In genomic region chr6:34390531-34391013, GRCh38 we compare ENCODE assay signal across 11 cellular contexts. TPM values are rescaled to one million over a fixed set of nuclear protein-coding genes. Genes with fewer than 3 reads are reported as not detected.
DNase-seq lines count a peak whose midpoint lies in the region; ATAC-seq and TF ChIP-seq lines count a peak whose summit lies in the region.
"Had no signal": no experiment of that assay in that cellular context is flagged by ENCODE, and none has a peak within 500 bp of the region (broad histone marks: within the 10 kb centered on the region; RNA-seq: fewer than 3 reads in every experiment).

No MANE protein-coding gene starts in this region.

- DNase-seq in right atrium auricular region (ENCODE audit: low spot score) (no peak), left ventricle myocardium superior (no peak), breast epithelium (ENCODE audit: low spot score in 2 of 2) (no peak)
- no peak for DNase-seq in activated CD4-positive, alpha-beta T cell treated with anti-CD3 and anti-CD28 coated beads for 48 hours
- DNase-seq: activated naive CD4-positive, alpha-beta T cell treated with anti-CD3 and anti-CD28 coated beads, Interleukin-2, amount 50 U/mL, for 16 hours; COR-L47; T-helper 1 cell had no signal

- TF ChIP-seq POLR2A in breast epithelium (IDR thresholded peaks at IDR 0.05) = no peak

- intact Hi-C loops in left ventricle myocardium superior (cut with micrococcal nuclease) = no loop called here
- intact Hi-C loops in breast epithelium (cut with DNase I; ENCODE audit: low total_unique reads) = no loop called here

- H3K27ac ChIP-seq in right atrium auricular region (peak overlapping the region; percentile 88 to 95), breast epithelium (peak overlapping the region in 1 of 2 donors; percentile 30), mesodermal cell (ENCODE audit: low read depth, low read length, severe bottlenecking) (peak overlapping the region; percentile 5)

- H3K36me3 ChIP-seq in right atrium auricular region (no peaks in the 10 kb centered on the region), breast epithelium (no peaks in the 10 kb centered on the region), mesodermal cell (ENCODE audit: control insufficient read depth, insufficient read depth, low read length) (peaks cover 3% of the 10 kb centered on the region)

- H3K4me3 ChIP-seq in right atrium auricular region (peak overlapping the region; percentile 76 to 83), breast epithelium (peak overlapping the region; percentile 85 to 95 (median 93)), mesodermal cell (ENCODE audit: extremely low read depth, insufficient read depth, low read length, poor library complexity, severe bottlenecking) (peak overlapping the region; percentile 66)

- H3K4me1 ChIP-seq in right atrium auricular region = peaks cover 0 to 57% of the 10 kb centered on the region in 2 donors
- H3K4me1 ChIP-seq in breast epithelium = no peaks in the 10 kb centered on the region
- peaks cover 9% of the 10 kb centered on the region for H3K4me1 ChIP-seq in mesodermal cell (ENCODE audit: control insufficient read depth, insufficient read depth, low read length, poor library complexity, severe bottlenecking)

- ATAC-seq in left ventricle myocardium superior (no peak), HG03159 (IDR thresholded peaks at IDR 0.05; ENCODE audit: unreplicated experiment) (no peak), HG02870 (IDR thresholded peaks at IDR 0.05; ENCODE audit: unreplicated experiment) (no peak), HG03045 (IDR thresholded peaks at IDR 0.05; ENCODE audit: unreplicated experiment) (no peak)

- H3K9me3 ChIP-seq in right atrium auricular region (no peaks in the 10 kb centered on the region), breast epithelium (no peaks in the 10 kb centered on the region), mesodermal cell (ENCODE audit: control insufficient read depth, low read length) (no peaks in the 10 kb centered on the region)

- H3K27me3 ChIP-seq in right atrium auricular region = no peaks in the 10 kb centered on the region
- H3K27me3 ChIP-seq in breast epithelium = no peaks in the 10 kb centered on the region

- 50% methylated on average over 1 of the region's 6 CpGs; no CpG with 5 or more reads in 1 of the 2 experiments for WGBS in mesodermal cell (ENCODE audit: insufficient coverage in 2 of 2), 2 experiments

- TF ChIP-seq CTCF in right atrium auricular region (IDR thresholded peaks at IDR 0.05) = no peak
- TF ChIP-seq CTCF in breast epithelium (IDR thresholded peaks at IDR 0.05) = no peak

RNA-seq across cellular contexts. Expression of gene NUDT3, which starts 1.9 kb away (rescaled TPM):
- total RNA-seq in right atrium auricular region (10 to 100 TPM; 47.2 to 53.5 TPM), left ventricle myocardium superior (59.3 TPM), breast epithelium (10 to 100 TPM; 28.7 to 33.8 (median 29.0) TPM)
- polyA plus RNA-seq in mesodermal cell (2013, experiment 1 of 2) = 15.2 TPM
- 12.8 TPM for polyA plus RNA-seq in mesodermal cell (2013, experiment 2 of 2)

RNA-seq across cellular contexts. Expression of gene RPS10, which starts 35.3 kb away (rescaled TPM):
- 1,000 to 10,000 TPM in 1 of 2 donors, 100 to 1,000 TPM in 1; 830 to 2,258 TPM for total RNA-seq in right atrium auricular region
- 604 TPM for total RNA-seq in left ventricle myocardium superior
- 1,000 to 10,000 TPM; 2,573 to 5,786 (median 4,399) TPM for total RNA-seq in breast epithelium
- 2,391 TPM for polyA plus RNA-seq in mesodermal cell (2013, experiment 1 of 2)
- 2,211 TPM for polyA plus RNA-seq in mesodermal cell (2013, experiment 2 of 2)
